Comparison of ENCODE assay signal across 1 cellular context in the genomic region with DNA sequence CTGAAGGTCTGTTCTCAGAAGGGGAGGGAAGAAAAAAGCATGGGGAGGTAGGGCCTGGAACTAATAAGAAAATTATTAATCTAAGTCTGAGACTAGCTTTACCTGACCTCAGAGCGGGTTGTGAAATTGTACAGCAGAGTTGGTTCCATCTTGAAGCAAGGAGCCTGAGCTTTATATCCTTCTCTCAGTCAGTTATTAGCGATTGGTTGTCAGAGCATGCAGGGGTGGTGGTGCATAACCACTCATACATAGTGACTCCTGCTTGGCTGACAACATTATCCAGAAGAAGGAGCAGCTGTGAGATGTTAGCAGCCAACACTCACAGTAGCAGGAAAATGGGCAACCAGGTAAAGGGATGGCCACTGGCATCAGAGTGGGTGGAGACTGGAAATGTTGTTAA.
TF ChIP-seq lines count a peak whose summit lies in the region.

No MANE protein-coding gene starts in this region.

TF ChIP-seq in GM12878, 131 proteins besides CTCF, POLR2A, EP300 and RAD21 (continued from another document):
- TF ChIP-seq, protein P1, sequence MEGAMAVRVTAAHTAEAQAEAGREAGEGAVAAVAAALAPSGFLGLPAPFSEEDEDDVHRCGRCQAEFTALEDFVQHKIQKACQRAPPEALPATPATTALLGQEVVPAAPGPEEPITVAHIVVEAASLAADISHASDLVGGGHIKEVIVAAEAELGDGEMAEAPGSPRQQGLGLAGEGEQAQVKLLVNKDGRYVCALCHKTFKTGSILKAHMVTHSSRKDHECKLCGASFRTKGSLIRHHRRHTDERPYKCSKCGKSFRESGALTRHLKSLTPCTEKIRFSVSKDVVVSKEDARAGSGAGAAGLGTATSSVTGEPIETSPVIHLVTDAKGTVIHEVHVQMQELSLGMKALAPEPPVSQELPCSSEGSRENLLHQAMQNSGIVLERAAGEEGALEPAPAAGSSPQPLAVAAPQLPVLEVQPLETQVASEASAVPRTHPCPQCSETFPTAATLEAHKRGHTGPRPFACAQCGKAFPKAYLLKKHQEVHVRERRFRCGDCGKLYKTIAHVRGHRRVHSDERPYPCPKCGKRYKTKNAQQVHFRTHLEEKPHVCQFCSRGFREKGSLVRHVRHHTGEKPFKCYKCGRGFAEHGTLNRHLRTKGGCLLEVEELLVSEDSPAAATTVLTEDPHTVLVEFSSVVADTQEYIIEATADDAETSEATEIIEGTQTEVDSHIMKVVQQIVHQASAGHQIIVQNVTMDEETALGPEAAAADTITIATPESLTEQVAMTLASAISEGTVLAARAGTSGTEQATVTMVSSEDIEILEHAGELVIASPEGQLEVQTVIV (IDR thresholded peaks at IDR 0.05; ENCODE audit: borderline replicate concordance, partially characterized antibody): no peak
- TF ChIP-seq CHD2 (IDR thresholded peaks at IDR 0.05; ENCODE audit: borderline replicate concordance, low read depth, low read length): no peak
- no peak for TF ChIP-seq ESRRA (IDR thresholded peaks at IDR 0.05; ENCODE audit: low read length)
- TF ChIP-seq, protein P2, sequence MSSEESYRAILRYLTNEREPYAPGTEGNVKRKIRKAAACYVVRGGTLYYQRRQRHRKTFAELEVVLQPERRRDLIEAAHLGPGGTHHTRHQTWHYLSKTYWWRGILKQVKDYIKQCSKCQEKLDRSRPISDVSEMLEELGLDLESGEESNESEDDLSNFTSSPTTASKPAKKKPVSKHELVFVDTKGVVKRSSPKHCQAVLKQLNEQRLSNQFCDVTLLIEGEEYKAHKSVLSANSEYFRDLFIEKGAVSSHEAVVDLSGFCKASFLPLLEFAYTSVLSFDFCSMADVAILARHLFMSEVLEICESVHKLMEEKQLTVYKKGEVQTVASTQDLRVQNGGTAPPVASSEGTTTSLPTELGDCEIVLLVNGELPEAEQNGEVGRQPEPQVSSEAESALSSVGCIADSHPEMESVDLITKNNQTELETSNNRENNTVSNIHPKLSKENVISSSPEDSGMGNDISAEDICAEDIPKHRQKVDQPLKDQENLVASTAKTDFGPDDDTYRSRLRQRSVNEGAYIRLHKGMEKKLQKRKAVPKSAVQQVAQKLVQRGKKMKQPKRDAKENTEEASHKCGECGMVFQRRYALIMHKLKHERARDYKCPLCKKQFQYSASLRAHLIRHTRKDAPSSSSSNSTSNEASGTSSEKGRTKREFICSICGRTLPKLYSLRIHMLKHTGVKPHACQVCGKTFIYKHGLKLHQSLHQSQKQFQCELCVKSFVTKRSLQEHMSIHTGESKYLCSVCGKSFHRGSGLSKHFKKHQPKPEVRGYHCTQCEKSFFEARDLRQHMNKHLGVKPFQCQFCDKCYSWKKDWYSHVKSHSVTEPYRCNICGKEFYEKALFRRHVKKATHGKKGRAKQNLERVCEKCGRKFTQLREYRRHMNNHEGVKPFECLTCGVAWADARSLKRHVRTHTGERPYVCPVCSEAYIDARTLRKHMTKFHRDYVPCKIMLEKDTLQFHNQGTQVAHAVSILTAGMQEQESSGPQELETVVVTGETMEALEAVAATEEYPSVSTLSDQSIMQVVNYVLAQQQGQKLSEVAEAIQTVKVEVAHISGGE (CRISPR knock-in tag; IDR thresholded peaks at IDR 0.05): no peak
- TF ChIP-seq RCOR1 (conservative IDR thresholded peaks at IDR 0.05; ENCODE audit: low read depth, low read length): no peak
- TF ChIP-seq CEBPB (IDR thresholded peaks at IDR 0.05; ENCODE audit: borderline replicate concordance in 1 of 2, low read depth in 2 of 2, low read length in 2 of 2): no peak
TF ChIP-seq in GM12878: peak in this region for 0.
